In the genomic region with DNA sequence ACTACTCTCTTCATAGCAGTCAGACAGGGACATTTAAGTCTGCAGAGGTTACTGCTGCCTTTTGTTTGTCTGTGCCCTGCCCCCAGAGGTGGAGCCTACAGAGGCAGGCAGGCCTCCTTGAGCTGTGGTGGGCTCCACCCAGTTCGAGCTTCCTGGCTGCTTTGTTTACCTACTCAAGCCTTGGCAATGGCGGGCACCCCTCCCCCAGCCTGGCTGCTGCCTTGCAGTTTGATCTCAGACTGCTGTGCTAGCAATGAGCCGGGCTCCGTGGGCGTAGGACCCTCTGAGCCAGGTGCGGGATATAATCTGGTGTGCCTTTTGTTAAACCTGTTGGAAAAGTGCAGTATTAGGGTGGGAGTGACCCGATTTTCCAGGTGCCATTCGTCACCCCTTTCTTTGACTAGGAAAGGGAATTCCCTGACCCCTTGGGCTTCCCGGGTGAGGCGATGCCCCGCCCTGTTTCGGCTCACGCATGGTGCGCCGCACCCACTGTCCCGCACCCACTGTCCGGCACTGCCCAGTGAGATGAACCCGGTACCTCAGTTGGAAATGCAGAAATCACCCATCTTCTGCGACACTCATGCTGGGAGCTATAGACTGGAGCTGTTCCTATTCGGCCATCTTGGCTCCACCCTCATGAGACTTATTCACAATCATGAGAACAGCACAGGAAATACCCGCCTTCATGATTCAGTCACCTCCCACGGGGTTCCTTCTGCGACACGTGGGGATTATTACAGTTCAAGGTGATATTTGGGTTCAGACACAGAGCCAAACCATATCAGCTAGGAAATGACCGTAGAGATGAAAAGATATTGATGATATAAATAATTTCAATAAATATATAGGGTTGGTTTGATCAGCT, we compare ENCODE assay signal across 8 cellular contexts.
DNase-seq lines count a peak whose midpoint lies in the region; ATAC-seq, FAIRE-seq and TF ChIP-seq lines count a peak whose summit lies in the region.
"Not testable (repeated sequence)": the region's sequence is repeated elsewhere in the genome, so short reads cannot be mapped to it uniquely, and the experiment has no call there.

No MANE protein-coding gene starts in this region.

- not testable (repeated sequence) for H3K27ac ChIP-seq in DND-41 (ENCODE audit: low read length)
- H3K27ac ChIP-seq in astrocyte (ENCODE audit: low read depth, low read length), result peak overlapping the region; percentile 50

- H3K79me2 ChIP-seq in DND-41 (ENCODE audit: insufficient read depth, low read length) (peaks cover 69% of the 10 kb centered on the region), astrocyte (ENCODE audit: insufficient read depth, low read length) (peaks cover 61% of the 10 kb centered on the region)

- not testable (repeated sequence) for H3K27me3 Mint-ChIP-seq in activated T-cell treated with anti-CD3 and anti-CD28 coated beads, Interleukin-2, amount 50 U/mL, for 4 hours (ENCODE audit: low read depth); astrocyte (ENCODE audit: low read depth, unreplicated experiment); immature natural killer cell (ENCODE audit: low read depth in 3 of 3); stimulated activated naive CD8-positive, alpha-beta T cell treated with anti-CD3 and anti-CD28 coated beads, Interleukin-15, amount 100 ng/mL, for 72 hours

- not testable (repeated sequence) for TF ChIP-seq CTCF in DND-41 (IDR thresholded peaks at IDR 0.05; ENCODE audit: borderline replicate concordance, extremely low read depth, low read length, poor library complexity, severe bottlenecking); astrocyte (IDR thresholded peaks at IDR 0.05; ENCODE audit: insufficient read depth, low read depth, low read length)

- H3K4me1 Mint-ChIP-seq in activated T-cell treated with anti-CD3 and anti-CD28 coated beads, Interleukin-2, amount 50 U/mL, for 4 hours (ENCODE audit: low read depth), result peaks cover 51% of the 10 kb centered on the region
- H3K4me1 Mint-ChIP-seq in astrocyte (ENCODE audit: low read depth, unreplicated experiment), result not testable (repeated sequence)
- H3K4me1 Mint-ChIP-seq in immature natural killer cell, result peaks cover 53 to 71% of the 10 kb centered on the region in 2 donors
- peaks cover 32% of the 10 kb centered on the region for H3K4me1 Mint-ChIP-seq in stimulated activated naive CD8-positive, alpha-beta T cell treated with anti-CD3 and anti-CD28 coated beads, Interleukin-15, amount 100 ng/mL, for 72 hours

- H3K4me2 ChIP-seq in DND-41 (ENCODE audit: insufficient read depth, low read length); astrocyte (ENCODE audit: low read length): not testable (repeated sequence)

- peaks cover 31% of the 10 kb centered on the region for H3K36me3 Mint-ChIP-seq in activated T-cell treated with anti-CD3 and anti-CD28 coated beads, Interleukin-2, amount 50 U/mL, for 4 hours (ENCODE audit: insufficient read depth)
- peaks cover 24% of the 10 kb centered on the region for H3K36me3 Mint-ChIP-seq in astrocyte (ENCODE audit: low read depth, unreplicated experiment)
- peaks cover 0 to 16% (median 12%) of the 10 kb centered on the region in 3 donors for H3K36me3 Mint-ChIP-seq in immature natural killer cell

- H4K20me1 ChIP-seq in DND-41 (ENCODE audit: insufficient read depth, low read length), result peaks cover 30% of the 10 kb centered on the region
- H4K20me1 ChIP-seq in astrocyte (ENCODE audit: insufficient read depth, low read length), result not testable (repeated sequence)

- H3K9me3 ChIP-seq in DND-41 (ENCODE audit: insufficient read depth, low read length, severe bottlenecking); astrocyte (ENCODE audit: insufficient read depth, low read depth, low read length): not testable (repeated sequence)

- 0 out of 3 replicates have a peak, but pooled peaks have one; percentile 47 for ATAC-seq in DND-41 (ENCODE audit: insufficient read depth, low read depth)
- peak; percentile 73 to 77 for ATAC-seq in activated T-cell treated with anti-CD3 and anti-CD28 coated beads, Interleukin-2, amount 50 U/mL, for 4 hours
- ATAC-seq in stimulated activated naive CD8-positive, alpha-beta T cell treated with anti-CD3 and anti-CD28 coated beads, Interleukin-15, amount 100 ng/mL, for 72 hours, result peak; percentile 60

- DNase-seq in DND-41, result peak; percentile 44
- peak; percentile 78 for DNase-seq in RKO (ENCODE audit: low spot score)
- DNase-seq in activated CD4-positive, alpha-beta T cell treated with anti-CD3 and anti-CD28 coated beads for 4 hours, result peak; percentile 36 to 42
- DNase-seq in activated T-cell treated with anti-CD3 and anti-CD28 coated beads, Interleukin-2, amount 50 U/mL, for 4 hours, result peak; percentile 16
- not testable (repeated sequence) for DNase-seq in astrocyte (ENCODE audit: low read depth)
- peak in 1 of 3 donors; percentile 13 for DNase-seq in immature natural killer cell
- DNase-seq in stimulated activated CD4-positive, alpha-beta T cell treated with anti-CD3 and anti-CD28 coated beads, Interleukin-1b, Interleukin-23, amount 100 ng/mL, for 24 hours (ENCODE audit: low read depth in 4 of 4, low spot score in 1 of 4), result peak in 3 of 4 experiments; percentile 12 to 17 (median 15)
- peak; percentile 3 to 17 for DNase-seq in stimulated activated naive CD8-positive, alpha-beta T cell treated with anti-CD3 and anti-CD28 coated beads, Interleukin-15, amount 100 ng/mL, for 72 hours

- not testable (repeated sequence) for H3K36me3 ChIP-seq in DND-41 (ENCODE audit: insufficient read depth, low read length); astrocyte (ENCODE audit: insufficient read depth, low read length)

- not testable (repeated sequence) for H3K4me1 ChIP-seq in DND-41 (ENCODE audit: insufficient read depth, low read length); astrocyte (ENCODE audit: insufficient read depth, low read length)

- not testable (repeated sequence) for H3K4me3 Mint-ChIP-seq in activated T-cell treated with anti-CD3 and anti-CD28 coated beads, Interleukin-2, amount 50 U/mL, for 4 hours; astrocyte (ENCODE audit: unreplicated experiment); stimulated activated naive CD8-positive, alpha-beta T cell treated with anti-CD3 and anti-CD28 coated beads, Interleukin-15, amount 100 ng/mL, for 72 hours
- peak overlapping the region; percentile 24 to 67 (median 52) for H3K4me3 Mint-ChIP-seq in immature natural killer cell

- not testable (repeated sequence) for H3K27me3 ChIP-seq in DND-41 (ENCODE audit: insufficient read depth, low read length, poor library complexity); astrocyte (ENCODE audit: insufficient read depth, low read length)

- H3K4me3 ChIP-seq in DND-41 (ENCODE audit: low read depth in 1 of 2, low read length in 2 of 2); astrocyte (ENCODE audit: insufficient read depth, low read depth, low read length): not testable (repeated sequence)

- not testable (repeated sequence) for H2AFZ ChIP-seq in DND-41 (ENCODE audit: low read depth, low read length); astrocyte (ENCODE audit: low read depth, low read length)

- not testable (repeated sequence) for H3K9ac ChIP-seq in DND-41 (ENCODE audit: low read depth, low read length); astrocyte (ENCODE audit: low read length)

- not testable (repeated sequence) for FAIRE-seq in astrocyte (lab: Jason Lieb, UNC)

- H3K9me3 Mint-ChIP-seq in activated T-cell treated with anti-CD3 and anti-CD28 coated beads, Interleukin-2, amount 50 U/mL, for 4 hours; astrocyte (ENCODE audit: unreplicated experiment); immature natural killer cell: not testable (repeated sequence)
- H3K9me3 Mint-ChIP-seq in stimulated activated naive CD8-positive, alpha-beta T cell treated with anti-CD3 and anti-CD28 coated beads, Interleukin-15, amount 100 ng/mL, for 72 hours, result peaks cover 5 to 15% of the 10 kb centered on the region in 2 donors

- not testable (repeated sequence) for H3K27ac Mint-ChIP-seq in astrocyte (ENCODE audit: unreplicated experiment)
- peak overlapping the region; percentile 60 to 85 (median 76) for H3K27ac Mint-ChIP-seq in immature natural killer cell
- peak overlapping the region in 1 of 2 donors; percentile 27 for H3K27ac Mint-ChIP-seq in stimulated activated naive CD8-positive, alpha-beta T cell treated with anti-CD3 and anti-CD28 coated beads, Interleukin-15, amount 100 ng/mL, for 72 hours
